In genomic region chr15:78034495-78035191, GRCh38 we compare ENCODE assay signal across 8 cellular contexts. TPM values are rescaled to one million over a fixed set of nuclear protein-coding genes. Genes with fewer than 3 reads are reported as not detected.
A peak's percentile ranks its signal among the peaks of the same experiment; 100 is the strongest.
DNase-seq lines count a peak whose midpoint lies in the region; ATAC-seq lines count a peak whose summit lies in the region.

No MANE protein-coding gene starts in this region.

- no peaks in the 10 kb centered on the region for H3K27me3 ChIP-seq in rectal smooth muscle tissue (ENCODE audit: control insufficient read depth, insufficient read depth, low read length)
- H3K27me3 ChIP-seq in aorta (ENCODE audit: control insufficient read depth in 1 of 2, insufficient read depth in 2 of 2, low read length in 1 of 2), result no peaks in the 10 kb centered on the region

- peaks cover 15% of the 10 kb centered on the region for H3K4me1 ChIP-seq in rectal smooth muscle tissue (ENCODE audit: control insufficient read depth, insufficient read depth, low read length)
- no peaks in the 10 kb centered on the region for H3K4me1 ChIP-seq in aorta (ENCODE audit: control insufficient read depth in 1 of 2, insufficient read depth in 2 of 2, low read length in 2 of 2)

- WGBS in aorta, 2 donors, result 63 to 68% methylated on average over 13 of the region's 13 CpGs

- peak; percentile 80 for DNase-seq in activated CD4-positive, alpha-beta T cell treated with anti-CD3 and anti-CD28 coated beads, Interleukin-2, amount 50 U/mL, for 1 hour
- peak; percentile 26 for DNase-seq in effector CD8-positive, alpha-beta T cell (lab: John Stamatoyannopoulos, UW)
- DNase-seq in aorta (no peak), NCI-H774 (lab: John Stamatoyannopoulos, UW) (no peak), NCI-H82 (lab: John Stamatoyannopoulos, UW) (no peak)

- H3K36me3 ChIP-seq in rectal smooth muscle tissue (ENCODE audit: control insufficient read depth, insufficient read depth, low read length) (no peaks in the 10 kb centered on the region), aorta (ENCODE audit: control insufficient read depth in 1 of 2, insufficient read depth in 2 of 2, low read length in 1 of 2) (peaks cover 0 to 2% of the 10 kb centered on the region in 2 donors)

- intact Hi-C loops in aorta (cut with DNase I), result no loop called here

- ATAC-seq in GM19438 (IDR thresholded peaks at IDR 0.05; ENCODE audit: low read depth, unreplicated experiment) (peak; percentile 61), HG03457 (IDR thresholded peaks at IDR 0.05; ENCODE audit: unreplicated experiment) (peak; percentile 59), aorta (ENCODE audit: low FRiP score) (peak; percentile 39)

- no peaks in the 10 kb centered on the region for H3K9me3 ChIP-seq in aorta (ENCODE audit: control insufficient read depth, low read length)

- H3K4me3 ChIP-seq in rectal smooth muscle tissue (ENCODE audit: low read length) (peak overlapping the region; percentile 30), aorta (ENCODE audit: low read length in 2 of 2) (no peak overlapping the region)

- H3K27ac ChIP-seq in rectal smooth muscle tissue (ENCODE audit: low read depth, low read length) (peak overlapping the region; percentile 77), aorta (ENCODE audit: low read depth in 1 of 2, low read length in 2 of 2) (no peak overlapping the region)

- H3K9ac ChIP-seq in rectal smooth muscle tissue (ENCODE audit: low read length), result peak overlapping the region; percentile 0

RNA-seq across cellular contexts. Expression of gene TBC1D2B, which starts 42.9 kb away (rescaled TPM):
- total RNA-seq in aorta, result 100 to 1,000 TPM in 1 of 2 donors, 10 to 100 TPM in 1; 49.0 to 109 TPM
- 10 to 100 TPM in 1 of 2 donors, 1 to 10 TPM in 1; 9.8 to 57.5 TPM for polyA plus RNA-seq in aorta

RNA-seq across cellular contexts. Expression of gene SH2D7, which starts 57.7 kb away (rescaled TPM):
- total RNA-seq in aorta, result not detected
- polyA plus RNA-seq in aorta, result 1 to 10 TPM in 1 of 2 donors, not detected in 1; 1.0 TPM

Comparison
In these comparisons a context has a peak if more than half of its experiments do, and no peak if none do; other contexts are left out.
1. DNase-seq: peak in activated CD4-positive, alpha-beta T cell treated with anti-CD3 and anti-CD28 coated beads, Interleukin-2, amount 50 U/mL, for 1 hour (single experiment) and effector CD8-positive, alpha-beta T cell (single experiment); none in aorta (0 of 2), NCI-H774 (single experiment) and NCI-H82 (single experiment).
2. Peak in every context shown above with its lines, with median percentiles within 50 percentile points of each other: ATAC-seq.